ENCODE assay signal across 9 cellular contexts in the genomic region with DNA sequence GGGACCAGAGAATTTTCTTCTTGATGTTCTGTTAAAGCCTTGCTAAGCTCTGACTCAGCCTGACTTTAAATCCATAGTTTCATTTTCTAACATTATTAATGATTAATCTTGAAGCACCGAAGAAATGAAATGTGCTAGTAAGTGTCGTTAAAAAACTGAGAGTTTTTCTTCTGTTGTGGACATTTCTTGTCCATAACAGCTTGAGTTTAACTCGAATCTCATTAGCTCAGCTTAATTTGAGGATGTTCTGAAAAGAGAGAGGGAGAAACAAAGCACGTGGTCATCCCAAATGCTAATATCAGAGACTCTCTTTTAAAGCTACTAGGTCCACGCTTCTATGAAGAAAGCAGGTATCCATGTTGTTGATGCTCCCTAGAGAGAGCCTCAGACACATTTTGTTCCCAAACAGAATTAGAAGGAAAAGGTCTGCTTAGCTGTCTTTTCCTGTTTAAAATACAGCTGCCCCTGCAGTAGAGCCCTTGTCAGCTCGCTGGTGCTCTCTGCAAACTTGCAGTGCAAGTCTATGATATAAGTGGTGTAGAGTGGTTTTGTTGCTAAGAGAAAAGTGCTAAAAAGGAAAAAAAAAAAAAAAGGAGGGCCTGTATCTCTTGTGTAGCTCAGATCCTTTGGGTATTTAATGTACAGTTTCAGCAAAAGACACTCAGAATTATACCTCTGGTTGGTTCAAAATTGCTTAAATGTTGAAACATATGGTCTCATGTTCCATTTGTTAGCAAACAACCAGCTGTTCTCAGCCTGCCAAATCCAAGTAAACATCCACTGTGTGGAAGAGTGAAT.
DNase-seq lines count a peak whose midpoint lies in the region; ATAC-seq and TF ChIP-seq lines count a peak whose summit lies in the region.
"Had no signal": no experiment of that assay in that cellular context is flagged by ENCODE, and none has a peak within 500 bp of the region (broad histone marks: within the 10 kb centered on the region; RNA-seq: fewer than 3 reads in every experiment).

No MANE protein-coding gene starts in this region.

- ATAC-seq in HG03196 (IDR thresholded peaks at IDR 0.05; ENCODE audit: unreplicated experiment) = no peak

- H3K27ac ChIP-seq in PC-9 = no peak overlapping the region
- H3K27ac ChIP-seq: C4-2B had no signal

- DNase-seq in Caki2 (ENCODE audit: low read depth) = peak; percentile 29
- peak; percentile 72 for DNase-seq in NCI-H82 treated with DMSO at 0.1 percent for 48 hours (lab: John Stamatoyannopoulos, UW; ENCODE audit: unreplicated experiment)
- peak; percentile 81 for DNase-seq in fibroblast of peridontal ligament (ENCODE audit: extremely low read depth)
- no peak for DNase-seq in central memory CD4-positive, alpha-beta T cell
- no peak for DNase-seq in PC-9
- DNase-seq in posterior vena cava (ENCODE audit: low spot score) = no peak

- CTCF ChIA-PET in PC-9 (lab: Charles Lee) = interaction anchor here (0.6 kb wide), 1 partner anchor 185 kb away, joined by 4 read pairs; no protein-coding TSS in a partner anchor

- H3F3A ChIP-seq in PC-9 (ENCODE audit: insufficient read depth, low read depth) = no peaks in the 10 kb centered on the region

- H3K36me3 ChIP-seq in neuron (ENCODE audit: insufficient read depth, low read length) (no peaks in the 10 kb centered on the region), PC-9 (ENCODE audit: low read depth) (no peaks in the 10 kb centered on the region)

- intact Hi-C loops in PC-9 (cut with micrococcal nuclease; ENCODE audit: unreplicated experiment) = no loop called here
- intact Hi-C loops in posterior vena cava (cut with DNase I) = no loop called here

- H3K79me2 ChIP-seq in PC-9 (ENCODE audit: low read depth) = no peaks in the 10 kb centered on the region

- H2AFZ ChIP-seq in neuron (ENCODE audit: low read depth, low read length) = peak overlapping the region; percentile 8
- no peak overlapping the region for H2AFZ ChIP-seq in PC-9

- H3K4me2 ChIP-seq in PC-9 = no peak overlapping the region

- H3K27me3 ChIP-seq in neuron (ENCODE audit: insufficient read depth, low read length) (no peaks in the 10 kb centered on the region), PC-9 (ENCODE audit: insufficient read depth, low read depth) (no peaks in the 10 kb centered on the region)

- POLR2A ChIA-PET in PC-9 (lab: Charles Lee; ENCODE audit: unreplicated experiment) = interaction anchor here (0.7 kb wide), 1 partner anchor 196 kb away, joined by 5 read pairs; no protein-coding TSS in a partner anchor

- H3K4me1 ChIP-seq in neuron (ENCODE audit: insufficient read depth, low read length) = peaks cover 37% of the 10 kb centered on the region
- H3K4me1 ChIP-seq in PC-9 (replicated peaks; ENCODE audit: insufficient read depth) = no peaks in the 10 kb centered on the region

- H3K9me3 ChIP-seq in neuron (ENCODE audit: low read length) = no peaks in the 10 kb centered on the region
- no peaks in the 10 kb centered on the region for H3K9me3 ChIP-seq in PC-9 (ENCODE audit: insufficient read depth, low read depth)

- no peak for TF ChIP-seq CTCF in PC-9 (conservative IDR thresholded peaks at IDR 0.05)

- H4K20me1 ChIP-seq in PC-9 (ENCODE audit: insufficient read depth) = no peaks in the 10 kb centered on the region

- BruUV-seq in PC-9 (replicated peaks; lab: Mats Ljungman, UMichigan) = no TSS peak

- H3K4me3 ChIP-seq in neuron (ENCODE audit: low read length) (no peak overlapping the region), PC-9 (no peak overlapping the region)

- no peaks in the 10 kb centered on the region for H3K9me2 ChIP-seq in PC-9 (ENCODE audit: insufficient read depth)

- in situ Hi-C loops in Caki2 (cut with HindIII; ENCODE audit: low pct_unique_long_range_greater_than_20kb, low sequenced_read_pairs) = no loop called here

Comparison
In these comparisons a context has a peak if more than half of its experiments do, and no peak if none do; other contexts are left out.
1. DNase-seq: peak in Caki2 (single experiment), NCI-H82 treated with DMSO at 0.1 percent for 48 hours (single experiment) and fibroblast of peridontal ligament (single experiment); none in central memory CD4-positive, alpha-beta T cell (single experiment), PC-9 (0 of 2) and posterior vena cava (single experiment).